ENCODE assay signal across 8 cellular contexts in genomic region chr1:156601892-156602291, GRCh38. TPM values are rescaled to one million over a fixed set of nuclear protein-coding genes. Genes with fewer than 3 reads are reported as not detected.
A peak's percentile ranks its signal among the peaks of the same experiment; 100 is the strongest.
DNase-seq lines count a peak whose midpoint lies in the region; ATAC-seq, FAIRE-seq and TF ChIP-seq lines count a peak whose summit lies in the region.

No MANE protein-coding gene starts in this region.

- H2AFZ ChIP-seq in GM12878 (ENCODE audit: control insufficient read depth, low read depth, low read length): peak overlapping the region; percentile 100

- H3K4me3 ChIP-seq in BLaER1 (peak overlapping the region; percentile 78), GM12878 (peak overlapping the region; percentile 82), mononuclear cell (ENCODE audit: low read length) (peak overlapping the region; percentile 62)

- TF ChIP-seq POLR2A in GM12878 (IDR thresholded peaks at IDR 0.05; ENCODE audit: low read depth, low read length): no peak

- H3K27me3 ChIP-seq in BLaER1: no peaks in the 10 kb centered on the region
- no peaks in the 10 kb centered on the region for H3K27me3 ChIP-seq in GM12878 (replicated peaks in 1 of 2; ENCODE audit: control insufficient read depth in 2 of 2, insufficient read depth in 2 of 2, low read length in 1 of 2)
- no peaks in the 10 kb centered on the region for H3K27me3 ChIP-seq in mononuclear cell (ENCODE audit: insufficient read depth, low read length)

- ATAC-seq in HG03135 (IDR thresholded peaks at IDR 0.05; ENCODE audit: unreplicated experiment): peak; percentile 22
- peak; percentile 65 for ATAC-seq in GM12878
- no peak for ATAC-seq in GM19035 (IDR thresholded peaks at IDR 0.05; ENCODE audit: unreplicated experiment)
- no peak for ATAC-seq in HG03342 (IDR thresholded peaks at IDR 0.05; ENCODE audit: unreplicated experiment)

- H3K9me3 ChIP-seq in BLaER1: no peaks in the 10 kb centered on the region
- no peaks in the 10 kb centered on the region for H3K9me3 ChIP-seq in GM12878 (replicated peaks; ENCODE audit: control insufficient read depth, insufficient read depth, low read length)
- H3K9me3 ChIP-seq in mononuclear cell (ENCODE audit: low read depth, low read length): no peaks in the 10 kb centered on the region

- RAD21 ChIA-PET in GM12878 (lab: Charles Lee; ENCODE audit: unreplicated experiment): interaction anchor here (0.9 to 3.2 kb wide), 5 partner anchors 10 to 145 kb away, joined by 3 to 18 read pairs (median 5); partner anchors contain the start of gene NAXE

- H3K79me2 ChIP-seq in GM12878 (ENCODE audit: control insufficient read depth, insufficient read depth, low read length): peaks cover 32% of the 10 kb centered on the region

- TF ChIP-seq EP300 in GM12878 (IDR thresholded peaks at IDR 0.05; ENCODE audit: borderline replicate concordance in 1 of 2, control insufficient read depth in 1 of 2, low read depth in 2 of 2, low read length in 2 of 2): no peak

- no TSS peak for BruUV-seq in GM12878 (replicated peaks; lab: Mats Ljungman, UMichigan)

- H3K4me1 ChIP-seq in BLaER1: peaks cover 32% of the 10 kb centered on the region
- H3K4me1 ChIP-seq in GM12878 (ENCODE audit: control insufficient read depth, insufficient read depth, low read length): peaks cover 9% of the 10 kb centered on the region
- H3K4me1 ChIP-seq in mononuclear cell (ENCODE audit: insufficient read depth, low read length): peaks cover 24% of the 10 kb centered on the region

- WGBS in GM12878 (ENCODE audit: insufficient coverage, insufficient replicate concordance, low lambda C conversion rate, missing lambda C conversion rate): 12% methylated on average over 12 of the region's 12 CpGs

- H3K36me3 ChIP-seq in BLaER1 (peaks cover 24% of the 10 kb centered on the region), GM12878 (ENCODE audit: control insufficient read depth in 2 of 2, insufficient read depth in 2 of 2, low read length in 1 of 2) (peaks cover 10% of the 10 kb centered on the region in 2 experiments; a peak in 3 of 4 replicates)

- in situ Hi-C loops in GM12878 (cut with MboI): loop anchor here (10.0 kb wide), 1 partner anchor 147 kb away; no protein-coding TSS in a partner anchor

- CTCF ChIA-PET in GM12878 (lab: Yijun Ruan, JAX): interaction anchor here (0.6 to 5.0 kb wide), 11 partner anchors 10 to 156 kb away, joined by 3 to 49 read pairs (median 4); partner anchors contain the start of genes IQGAP3 and NAXE

- H4K20me1 ChIP-seq in BLaER1: peaks cover 4% of the 10 kb centered on the region; the same call in 1 of the 2 replicates
- H4K20me1 ChIP-seq in GM12878 (ENCODE audit: control insufficient read depth, insufficient read depth): no peaks in the 10 kb centered on the region

- peak overlapping the region; percentile 86 for H3K9ac ChIP-seq in BLaER1
- peak overlapping the region; percentile 97 for H3K9ac ChIP-seq in GM12878 (ENCODE audit: control insufficient read depth, insufficient read depth, low read length)

- no peak for FAIRE-seq in GM12878 (lab: Jason Lieb, UNC)

- TF ChIP-seq CTCF in GM12878 (IDR thresholded peaks at IDR 0.05 in 2 of 3, conservative IDR thresholded peaks at IDR 0.05 in 1 of 3; ENCODE audit: control insufficient read depth in 2 of 3, extremely low read depth in 1 of 3, insufficient read depth in 1 of 3, low read depth in 3 of 3, low read length in 3 of 3): no peak

- SMC1A ChIA-PET in GM12878 (lab: Charles Lee; ENCODE audit: uncharacterized antibody, unreplicated experiment): interaction anchor here (0.6 to 7.7 kb wide), 10 partner anchors 10 to 243 kb away, joined by 3 to 47 read pairs (median 3); partner anchors contain the start of gene NAXE

- intact Hi-C loops in GM12878 (cut with micrococcal nuclease; ENCODE audit: unreplicated experiment): loop anchor here (5.0 to 10.0 kb wide), 2 partner anchors 95 to 117 kb away; no protein-coding TSS in a partner anchor

- H3K27ac ChIP-seq in BLaER1: peak overlapping the region; percentile 88
- H3K27ac ChIP-seq in GM12878 (ENCODE audit: control insufficient read depth, insufficient read depth): peak overlapping the region; percentile 93

- no peak for TF ChIP-seq RAD21 in GM12878 (IDR thresholded peaks at IDR 0.05; ENCODE audit: insufficient read depth, low read depth, low read length)

- H3K4me2 ChIP-seq in BLaER1: peak overlapping the region; percentile 92
- peak overlapping the region; percentile 97 for H3K4me2 ChIP-seq in GM12878 (ENCODE audit: control insufficient read depth, insufficient read depth)

- POLR2A ChIA-PET in GM12878 (lab: Charles Lee): interaction anchor here (0.7 to 4.3 kb wide), 3 partner anchors 10 to 118 kb away, joined by 3 to 39 read pairs (median 11); partner anchors contain the start of gene NAXE

- DNase-seq in GM12878 (ENCODE audit: low read depth, low spot score) (no peak), GDM1 (lab: John Stamatoyannopoulos, UW) (no peak)
- no peak for DNase-seq in stimulated activated CD4-positive, alpha-beta T cell treated with anti-CD3 and anti-CD28 coated beads, Interleukin-2, amount 100 ng/mL, for 48 hours

RNA-seq across cellular contexts. Expression of gene GPATCH4, which starts 0.6 kb away (rescaled TPM):
- 62.1 and 73.0 TPM in 2 replicates for total RNA-seq in GM12878 (2013; cell fraction: nucleolus; rRNA removed)
- total RNA-seq in GM12878 (2014; rRNA removed): 33.5 and 35.5 TPM in 2 replicates
- 62.1 and 65.3 TPM in 2 replicates for total RNA-seq in GM12878 (2014; rRNA removed; fragmentation: Illumina TruSeq; extraction: Trizol)
- 53.2 and 60.7 TPM in 2 replicates for total RNA-seq in GM12878 (2021)
- 44.4 TPM for polyA plus RNA-seq in GM12878 (2011; ENCODE audit: low read depth)
- polyA plus RNA-seq in GM12878 (2011; rRNA removed): 50.0 and 55.9 TPM in 2 replicates
- polyA plus RNA-seq in GM12878 (2011; cell fraction: cytosol; rRNA removed): 33.6 and 44.2 TPM in 2 replicates
- polyA plus RNA-seq in GM12878 (2011; cell fraction: nucleus; rRNA removed): 49.9 and 57.1 TPM in 2 replicates
- polyA plus RNA-seq in GM12878 (2012): 29.2 and 43.3 TPM in 2 replicates
- polyA plus RNA-seq in GM12878 (2014; fragmentation: Illumina TruSeq; extraction: Trizol): 89.3 and 95.9 TPM in 2 replicates
- 10 to 100 TPM; 82.5 to 90.4 TPM for polyA plus RNA-seq in GM12878 (2014; fragmentation: Nextera tagmentation; extraction: Ambion mirVana)
- 49.6 and 49.9 TPM in 2 replicates for polyA plus RNA-seq in GM12878 (2014; rRNA removed)
- 100 to 1,000 TPM; 108 to 111 TPM for polyA plus RNA-seq in GM12878 (2016; fragmentation: Nextera tagmentation; extraction: Ambion mirVana)
- 55.6 and 71.4 TPM in 2 replicates for polyA minus RNA-seq in GM12878 (2011; rRNA and poly(A)+ RNA removed)
- polyA minus RNA-seq in GM12878 (2011; cell fraction: cytosol; rRNA and poly(A)+ RNA removed): 13.2 and 19.0 TPM in 2 replicates
- 40.1 and 73.7 TPM in 2 replicates for polyA minus RNA-seq in GM12878 (2011; cell fraction: nucleus; rRNA and poly(A)+ RNA removed)
- 15.0 TPM for total RNA-seq in mononuclear cell

RNA-seq across cellular contexts. Expression of gene NAXE, which starts 10.3 kb away (rescaled TPM):
- total RNA-seq in GM12878 (2013; cell fraction: nucleolus; rRNA removed): 19.2 and 22.0 TPM in 2 replicates
- total RNA-seq in GM12878 (2014; rRNA removed) (85.1 and 90.3 TPM in 2 replicates), GM12878 (2014; rRNA removed; fragmentation: Illumina TruSeq; extraction: Trizol) (56.5 and 56.6 TPM in 2 replicates), GM12878 (2021) (77.0 and 77.9 TPM in 2 replicates), mononuclear cell (23.9 TPM)
- 17.5 TPM for polyA plus RNA-seq in GM12878 (2011; ENCODE audit: low read depth)
- polyA plus RNA-seq in GM12878 (2011; rRNA removed) (15.4 and 17.8 TPM in 2 replicates), GM12878 (2014; fragmentation: Illumina TruSeq; extraction: Trizol) (58.6 and 72.4 TPM in 2 replicates), GM12878 (2014; fragmentation: Nextera tagmentation; extraction: Ambion mirVana) (10 to 100 TPM; 18.1 to 65.1 TPM), GM12878 (2014; rRNA removed) (64.3 and 66.3 TPM in 2 replicates), GM12878 (2016; fragmentation: Nextera tagmentation; extraction: Ambion mirVana) (10 to 100 TPM; 84.2 to 93.3 TPM)
- 32.5 and 32.7 TPM in 2 replicates for polyA plus RNA-seq in GM12878 (2011; cell fraction: cytosol; rRNA removed)
- 17.5 and 23.9 TPM in 2 replicates for polyA plus RNA-seq in GM12878 (2011; cell fraction: nucleus; rRNA removed)
- 37.5 and 46.4 TPM in 2 replicates for polyA plus RNA-seq in GM12878 (2012)
- 14.3 and 25.8 TPM in 2 replicates for polyA minus RNA-seq in GM12878 (2011; rRNA and poly(A)+ RNA removed)
- polyA minus RNA-seq in GM12878 (2011; cell fraction: cytosol; rRNA and poly(A)+ RNA removed): 8.3 and 11.0 TPM in 2 replicates
- 12.7 and 14.5 TPM in 2 replicates for polyA minus RNA-seq in GM12878 (2011; cell fraction: nucleus; rRNA and poly(A)+ RNA removed)

RNA-seq across cellular contexts. Expression of gene HAPLN2, which starts 17.3 kb away (rescaled TPM):
- not detected in 2 replicates for total RNA-seq in GM12878 (2013; cell fraction: nucleolus; rRNA removed)
- not detected in 2 replicates for total RNA-seq in GM12878 (2014; rRNA removed)
- not detected in 2 replicates for total RNA-seq in GM12878 (2014; rRNA removed; fragmentation: Illumina TruSeq; extraction: Trizol)
- total RNA-seq in GM12878 (2021): not detected in 2 replicates
- polyA plus RNA-seq in GM12878 (2011; ENCODE audit: low read depth): not detected
- not detected in 2 replicates for polyA plus RNA-seq in GM12878 (2011; rRNA removed)
- 0.07 and 0.12 TPM in 2 replicates for polyA plus RNA-seq in GM12878 (2011; cell fraction: cytosol; rRNA removed)
- 0.79 and 1.1 TPM in 2 replicates for polyA plus RNA-seq in GM12878 (2011; cell fraction: nucleus; rRNA removed)
- 0.11 TPM in 1 of 2 replicates, not detected in the other for polyA plus RNA-seq in GM12878 (2012)
- not detected in 2 replicates for polyA plus RNA-seq in GM12878 (2014; fragmentation: Illumina TruSeq; extraction: Trizol)
- not detected for polyA plus RNA-seq in GM12878 (2014; fragmentation: Nextera tagmentation; extraction: Ambion mirVana)
- 0.15 TPM in 1 of 2 replicates, not detected in the other for polyA plus RNA-seq in GM12878 (2014; rRNA removed)
- polyA plus RNA-seq in GM12878 (2016; fragmentation: Nextera tagmentation; extraction: Ambion mirVana): under 1 TPM in 1 of 2 experiments, not detected in 1; 0.24 TPM
- not detected in 2 replicates for polyA minus RNA-seq in GM12878 (2011; rRNA and poly(A)+ RNA removed)
- not detected in 2 replicates for polyA minus RNA-seq in GM12878 (2011; cell fraction: cytosol; rRNA and poly(A)+ RNA removed)
- polyA minus RNA-seq in GM12878 (2011; cell fraction: nucleus; rRNA and poly(A)+ RNA removed): not detected in 2 replicates
- total RNA-seq in mononuclear cell: 0.21 TPM

RNA-seq across cellular contexts. Expression of gene TTC24, which starts 22.4 kb away (rescaled TPM):
- not detected in 2 replicates for total RNA-seq in GM12878 (2013; cell fraction: nucleolus; rRNA removed)
- total RNA-seq in GM12878 (2014; rRNA removed) (4.5 and 4.6 TPM in 2 replicates), GM12878 (2014; rRNA removed; fragmentation: Illumina TruSeq; extraction: Trizol) (2.1 and 2.9 TPM in 2 replicates), GM12878 (2021) (4.7 and 6.4 TPM in 2 replicates), mononuclear cell (1.2 TPM)
- polyA plus RNA-seq in GM12878 (2011; ENCODE audit: low read depth): 1.6 TPM
- polyA plus RNA-seq in GM12878 (2011; rRNA removed) (not detected in 2 replicates), GM12878 (2014; fragmentation: Illumina TruSeq; extraction: Trizol) (1.4 and 4.0 TPM in 2 replicates), GM12878 (2014; fragmentation: Nextera tagmentation; extraction: Ambion mirVana) (under 1 TPM; 0.05 TPM), GM12878 (2014; rRNA removed) (3.7 and 4.2 TPM in 2 replicates), GM12878 (2016; fragmentation: Nextera tagmentation; extraction: Ambion mirVana) (1 to 10 TPM; 1.4 to 1.9 TPM)
- polyA plus RNA-seq in GM12878 (2011; cell fraction: cytosol; rRNA removed): 0.05 TPM in 1 of 2 replicates, not detected in the other
- polyA plus RNA-seq in GM12878 (2011; cell fraction: nucleus; rRNA removed): 0.13 and 0.16 TPM in 2 replicates
- polyA plus RNA-seq in GM12878 (2012): 2.7 and 2.9 TPM in 2 replicates
- polyA minus RNA-seq in GM12878 (2011; rRNA and poly(A)+ RNA removed): not detected in 2 replicates
- polyA minus RNA-seq in GM12878 (2011; cell fraction: cytosol; rRNA and poly(A)+ RNA removed): not detected in 2 replicates
- not detected in 2 replicates for polyA minus RNA-seq in GM12878 (2011; cell fraction: nucleus; rRNA and poly(A)+ RNA removed)

RNA-seq across cellular contexts. Expression of gene IQGAP3, which starts 29.5 kb away (rescaled TPM):
- 18.5 and 21.9 TPM in 2 replicates for total RNA-seq in GM12878 (2013; cell fraction: nucleolus; rRNA removed)
- 7.6 and 8.9 TPM in 2 replicates for total RNA-seq in GM12878 (2014; rRNA removed)
- 5.1 and 6.4 TPM in 2 replicates for total RNA-seq in GM12878 (2014; rRNA removed; fragmentation: Illumina TruSeq; extraction: Trizol)
- total RNA-seq in GM12878 (2021): 10.5 and 11.3 TPM in 2 replicates
- 3.1 TPM for polyA plus RNA-seq in GM12878 (2011; ENCODE audit: low read depth)
- polyA plus RNA-seq in GM12878 (2011; rRNA removed): 4.9 and 8.1 TPM in 2 replicates
- 5.4 and 7.0 TPM in 2 replicates for polyA plus RNA-seq in GM12878 (2011; cell fraction: cytosol; rRNA removed)
- polyA plus RNA-seq in GM12878 (2011; cell fraction: nucleus; rRNA removed): 58.8 and 67.9 TPM in 2 replicates
- 5.4 and 7.3 TPM in 2 replicates for polyA plus RNA-seq in GM12878 (2012)
- 4.4 and 7.1 TPM in 2 replicates for polyA plus RNA-seq in GM12878 (2014; fragmentation: Illumina TruSeq; extraction: Trizol)
- 1 to 10 TPM; 1.1 to 1.2 TPM for polyA plus RNA-seq in GM12878 (2014; fragmentation: Nextera tagmentation; extraction: Ambion mirVana)
- polyA plus RNA-seq in GM12878 (2014; rRNA removed): 10.5 and 10.7 TPM in 2 replicates
- 1 to 10 TPM; 8.9 to 9.4 TPM for polyA plus RNA-seq in GM12878 (2016; fragmentation: Nextera tagmentation; extraction: Ambion mirVana)
- 6.6 and 8.0 TPM in 2 replicates for polyA minus RNA-seq in GM12878 (2011; rRNA and poly(A)+ RNA removed)
- polyA minus RNA-seq in GM12878 (2011; cell fraction: cytosol; rRNA and poly(A)+ RNA removed): 2.7 and 2.9 TPM in 2 replicates
- 7.0 and 9.4 TPM in 2 replicates for polyA minus RNA-seq in GM12878 (2011; cell fraction: nucleus; rRNA and poly(A)+ RNA removed)
- total RNA-seq in mononuclear cell: 0.10 TPM

Comparison
In these comparisons a context has a peak if more than half of its experiments do, and no peak if none do; other contexts are left out.
1. ATAC-seq: peak in HG03135 (single experiment) and GM12878 (single experiment); none in GM19035 (single experiment) and HG03342 (single experiment).
2. Peak in every context shown above with its lines, with median percentiles within 50 percentile points of each other: H3K4me3 ChIP-seq.